ENCODE assay signal across 16 cellular contexts in genomic region chr5:56459978-56460377, GRCh38.
A peak's percentile ranks its signal among the peaks of the same experiment; 100 is the strongest.
DNase-seq lines count a peak whose midpoint lies in the region; ATAC-seq and TF ChIP-seq lines count a peak whose summit lies in the region.
"Had no signal": no experiment of that assay in that cellular context is flagged by ENCODE, and none has a peak within 500 bp of the region (broad histone marks: within the 10 kb centered on the region; RNA-seq: fewer than 3 reads in every experiment).

No MANE protein-coding gene starts in this region.

- no peak for TF ChIP-seq EP300 in SK-N-SH (IDR thresholded peaks at IDR 0.05; ENCODE audit: borderline replicate concordance in 1 of 2, low read depth in 1 of 2, low read length in 1 of 2)

- no peaks in the 10 kb centered on the region for H3K36me3 Mint-ChIP-seq in activated T-helper 17 cell treated with anti-CD3 and anti-CD28 coated beads, Interleukin-2, amount 50 U/mL, for 72 hours (ENCODE audit: low read depth)

- H3K4me3 ChIP-seq in SK-N-SH (ENCODE audit: low read depth in 2 of 2, low read length in 1 of 2) (no peak overlapping the region), SK-N-MC (peak overlapping the region; percentile 40), hepatocyte (no peak overlapping the region)

- H3K9me3 Mint-ChIP-seq in activated T-helper 17 cell treated with anti-CD3 and anti-CD28 coated beads, Interleukin-2, amount 50 U/mL, for 72 hours: no peaks in the 10 kb centered on the region

- WGBS in SK-N-SH (ENCODE audit: low lambda C conversion rate): 55% methylated on average over 4 of the region's 4 CpGs
- WGBS in hepatocyte (ENCODE audit: low lambda C conversion rate, missing lambda C conversion rate): 57% methylated on average over 4 of the region's 4 CpGs

- ATAC-seq in SK-N-SH treated with all-trans-retinoic acid at 6 μM for 48 hours: no peak
- peak; percentile 37 for ATAC-seq in sciatic nerve
- ATAC-seq in activated T-helper 17 cell treated with anti-CD3 and anti-CD28 coated beads, Interleukin-2, amount 50 U/mL, for 72 hours (replicated peaks): no peak
- ATAC-seq: HCT116 had no signal

- H3F3A ChIP-seq in SK-N-SH (replicated peaks; ENCODE audit: insufficient read depth): peaks cover 12% of the 10 kb centered on the region

- no peak overlapping the region for H3K4me3 Mint-ChIP-seq in activated T-helper 17 cell treated with anti-CD3 and anti-CD28 coated beads, Interleukin-2, amount 50 U/mL, for 72 hours
- H3K4me3 Mint-ChIP-seq: B cell; CD4-positive, alpha-beta memory T cell had no signal

- POLR2A ChIA-PET in SK-N-SH (lab: Yijun Ruan, JAX): interaction anchor here (1.0 to 1.9 kb wide), 2 partner anchors 20 to 254 kb away, joined by 4 to 8 read pairs; no protein-coding TSS in a partner anchor

- H3K27me3 Mint-ChIP-seq in activated T-helper 17 cell treated with anti-CD3 and anti-CD28 coated beads, Interleukin-2, amount 50 U/mL, for 72 hours: no peaks in the 10 kb centered on the region
- H3K27me3 Mint-ChIP-seq: B cell; CD4-positive, alpha-beta memory T cell had no signal

- intact Hi-C loops in sciatic nerve (cut with DNase I): no loop called here

- H3K9ac ChIP-seq in SK-N-SH (no peak overlapping the region), SK-N-MC (ENCODE audit: insufficient read length) (no peak overlapping the region)

- H3K27ac ChIP-seq in SK-N-SH (ENCODE audit: low read depth in 2 of 2, low read length in 1 of 2): peak overlapping the region; percentile 41 to 99; a peak in 3 of 4 replicates
- no peak overlapping the region for H3K27ac ChIP-seq in SK-N-MC
- peak overlapping the region; percentile 73 for H3K27ac ChIP-seq in hepatocyte
- H3K27ac ChIP-seq: C4-2B, HL-60 had no signal

- no peak overlapping the region for H3K27ac Mint-ChIP-seq in activated T-helper 17 cell treated with anti-CD3 and anti-CD28 coated beads, Interleukin-2, amount 50 U/mL, for 72 hours
- H3K27ac Mint-ChIP-seq: B cell had no signal

- H3K4me1 Mint-ChIP-seq in activated T-helper 17 cell treated with anti-CD3 and anti-CD28 coated beads, Interleukin-2, amount 50 U/mL, for 72 hours: no peaks in the 10 kb centered on the region

- H2AFZ ChIP-seq in SK-N-SH (ENCODE audit: low read depth) (no peak overlapping the region), hepatocyte (no peak overlapping the region)

- peaks cover 22 to 51% of the 10 kb centered on the region in 2 experiments; a peak in 3 of 4 replicates for H3K4me1 ChIP-seq in SK-N-SH (ENCODE audit: control insufficient read depth in 1 of 2, insufficient read depth in 2 of 2, low read depth in 1 of 2, low read length in 1 of 2)
- peaks cover 18% of the 10 kb centered on the region for H3K4me1 ChIP-seq in hepatocyte (ENCODE audit: insufficient read depth)

- H3K9me2 ChIP-seq in SK-N-SH (no peaks in the 10 kb centered on the region), hepatocyte (replicated peaks; ENCODE audit: insufficient read depth) (no peaks in the 10 kb centered on the region)

- H3K9me3 ChIP-seq in SK-N-SH (no peaks in the 10 kb centered on the region), SK-N-MC (ENCODE audit: low read depth, low read length) (no peaks in the 10 kb centered on the region), hepatocyte (ENCODE audit: low read depth) (no peaks in the 10 kb centered on the region)

- H3K79me2 ChIP-seq in SK-N-SH (ENCODE audit: insufficient read depth): no peaks in the 10 kb centered on the region
- no peaks in the 10 kb centered on the region for H3K79me2 ChIP-seq in hepatocyte

- DNase-seq in SK-N-SH (no peak), SK-N-MC (ENCODE audit: low read depth, low spot score) (no peak), hepatocyte (ENCODE audit: low spot score) (no peak), sciatic nerve (ENCODE audit: low spot score) (no peak), inferior parietal cortex (ENCODE audit: extremely low spot score) (no peak)
- no peak for DNase-seq in activated CD4-positive, alpha-beta T cell treated with anti-CD3 and anti-CD28 coated beads for 1 hour
- DNase-seq: CD4-positive, alpha-beta memory T cell; DMS153; DMS79 treated with DMSO at 0.1 percent for 48 hours; GDM1 had no signal

- CTCF ChIA-PET in SK-N-SH (lab: Yijun Ruan, JAX): interaction anchor here (0.9 to 1.5 kb wide), 5 partner anchors 17 to 379 kb away, joined by 3 to 4 read pairs (median 4); no protein-coding TSS in a partner anchor

- TF ChIP-seq CTCF in SK-N-SH (IDR thresholded peaks at IDR 0.05): no peak
- TF ChIP-seq CTCF in hepatocyte (IDR thresholded peaks at IDR 0.05; ENCODE audit: poor library complexity): no peak

- no peak for TF ChIP-seq RAD21 in SK-N-SH (IDR thresholded peaks at IDR 0.05; ENCODE audit: low read length)

- H4K20me1 ChIP-seq in SK-N-SH (ENCODE audit: insufficient read depth): no peaks in the 10 kb centered on the region
- no peaks in the 10 kb centered on the region for H4K20me1 ChIP-seq in hepatocyte (ENCODE audit: insufficient read depth, poor library complexity, severe bottlenecking)

- H3K4me2 ChIP-seq in SK-N-SH: peak overlapping the region; percentile 45; the same call in 1 of the 2 replicates
- peak overlapping the region; percentile 48 for H3K4me2 ChIP-seq in hepatocyte

- no peaks in the 10 kb centered on the region for H3K27me3 ChIP-seq in SK-N-SH (ENCODE audit: insufficient read depth)
- no peaks in the 10 kb centered on the region for H3K27me3 ChIP-seq in hepatocyte

- H3K36me3 ChIP-seq in SK-N-SH (replicated peaks in 1 of 2; ENCODE audit: control insufficient read depth in 1 of 2, insufficient read depth in 2 of 2, low read length in 1 of 2) (no peaks in the 10 kb centered on the region), SK-N-MC (ENCODE audit: insufficient read depth, low read length) (no peaks in the 10 kb centered on the region), hepatocyte (replicated peaks; ENCODE audit: insufficient read depth, low read depth) (no peaks in the 10 kb centered on the region)

TF ChIP-seq in SK-N-SH, 30 proteins besides CTCF, POLR2A, EP300 and RAD21 (continues in another document):
- no peak for TF ChIP-seq MXI1 (IDR thresholded peaks at IDR 0.05; ENCODE audit: low read depth, low read length)
- no peak for TF ChIP-seq POLR2AphosphoS5 (IDR thresholded peaks at IDR 0.05; ENCODE audit: low read depth, low read length)
- TF ChIP-seq ELF1 (IDR thresholded peaks at IDR 0.05): no peak
- no peak for TF ChIP-seq GATA2 (CRISPR knock-in tag; IDR thresholded peaks at IDR 0.05)
- TF ChIP-seq REST (IDR thresholded peaks at IDR 0.05; ENCODE audit: low read depth, low read length): no peak

TF ChIP-seq in SK-N-SH treated with all-trans-retinoic acid at 6 μM for 48 hours, 23 proteins besides CTCF, POLR2A, EP300 and RAD21:
- TF ChIP-seq BACH2 (CRISPR knock-in tag; IDR thresholded peaks at IDR 0.05; ENCODE audit: borderline replicate concordance) (no peak), CREB5 (CRISPR knock-in tag; IDR thresholded peaks at IDR 0.05; ENCODE audit: low read depth) (no peak), CSDC2 (CRISPR knock-in tag; IDR thresholded peaks at IDR 0.05) (no peak), ZFP30 (CRISPR knock-in tag; IDR thresholded peaks at IDR 0.05) (no peak), OSR1 (CRISPR knock-in tag; IDR thresholded peaks at IDR 0.05) (no peak), CSRNP3 (CRISPR knock-in tag; IDR thresholded peaks at IDR 0.05) (no peak), TCF4 (CRISPR knock-in tag; IDR thresholded peaks at IDR 0.05; ENCODE audit: borderline replicate concordance) (no peak), ISL1 (CRISPR knock-in tag; IDR thresholded peaks at IDR 0.05) (no peak), ZNF8 (CRISPR knock-in tag; IDR thresholded peaks at IDR 0.05) (no peak)
